In genomic region chr9:69190086-69190865, GRCh38 we compare ENCODE assay signal across 14 cellular contexts. TPM values are rescaled to one million over a fixed set of nuclear protein-coding genes. Genes with fewer than 3 reads are reported as not detected.
DNase-seq lines count a peak whose midpoint lies in the region; ATAC-seq and TF ChIP-seq lines count a peak whose summit lies in the region.
"Had no signal": no experiment of that assay in that cellular context is flagged by ENCODE, and none has a peak within 500 bp of the region (broad histone marks: within the 10 kb centered on the region; RNA-seq: fewer than 3 reads in every experiment).

No MANE protein-coding gene starts in this region.

- TF ChIP-seq CTCF in hepatocyte (IDR thresholded peaks at IDR 0.05; ENCODE audit: poor library complexity) (no peak), prostate gland (IDR thresholded peaks at IDR 0.05) (no peak)

- peaks cover 10% of the 10 kb centered on the region for H4K20me1 ChIP-seq in hepatocyte (ENCODE audit: insufficient read depth, poor library complexity, severe bottlenecking)

- H3K4me1 ChIP-seq in hepatocyte (ENCODE audit: insufficient read depth) (peaks cover 61% of the 10 kb centered on the region), prostate gland (replicated peaks) (no peaks in the 10 kb centered on the region)

- intact Hi-C loops in prostate gland (cut with DNase I): no loop called here

- H3K36me3 ChIP-seq in hepatocyte (replicated peaks; ENCODE audit: insufficient read depth, low read depth): no peaks in the 10 kb centered on the region
- no peaks in the 10 kb centered on the region for H3K36me3 ChIP-seq in prostate gland
- H3K36me3 ChIP-seq: esophagus squamous epithelium, SJCRH30 had no signal

- peaks cover 84% of the 10 kb centered on the region for H3K79me2 ChIP-seq in hepatocyte

- H3K4me2 ChIP-seq in hepatocyte: peak overlapping the region; percentile 22

- H3K27me3 ChIP-seq in hepatocyte: no peaks in the 10 kb centered on the region
- H3K27me3 ChIP-seq in prostate gland (replicated peaks; ENCODE audit: insufficient read depth): no peaks in the 10 kb centered on the region
- H3K27me3 ChIP-seq: esophagus squamous epithelium, SJCRH30 had no signal

- ATAC-seq in GM18520 (IDR thresholded peaks at IDR 0.05; ENCODE audit: unreplicated experiment) (peak; percentile 70), GM21723 (IDR thresholded peaks at IDR 0.05; ENCODE audit: unreplicated experiment) (peak; percentile 60), HG03378 (IDR thresholded peaks at IDR 0.05; ENCODE audit: unreplicated experiment) (peak; percentile 66)
- ATAC-seq: activated CD8-positive, alpha-beta T cell treated with anti-CD3 and anti-CD28 coated beads, Interleukin-2, amount 10 ng/mL, durations not matched to agents 7 days and 5 days; left ventricle myocardium superior had no signal

- H3K9me3 ChIP-seq in hepatocyte (ENCODE audit: low read depth): no peaks in the 10 kb centered on the region
- no peaks in the 10 kb centered on the region for H3K9me3 ChIP-seq in prostate gland
- H3K9me3 ChIP-seq: esophagus squamous epithelium, SJCRH30 had no signal

- H3K4me3 ChIP-seq in hepatocyte (no peak overlapping the region), prostate gland (no peak overlapping the region)
- H3K4me3 ChIP-seq: esophagus squamous epithelium, SJCRH30 had no signal

- 55% methylated on average over 5 of the region's 5 CpGs for WGBS in hepatocyte (ENCODE audit: low lambda C conversion rate, missing lambda C conversion rate)
- WGBS in prostate gland: 65% methylated on average over 5 of the region's 5 CpGs

- no peak for DNase-seq in hepatocyte (ENCODE audit: low spot score)
- DNase-seq in NCI-H2171 (lab: John Stamatoyannopoulos, UW): no peak
- DNase-seq in prostate gland (ENCODE audit: low spot score): no peak
- no peak for DNase-seq in NCI-H2107 treated with DMSO at 0.1 percent for 48 hours (lab: John Stamatoyannopoulos, UW; ENCODE audit: unreplicated experiment)
- DNase-seq in occipital lobe (lab: John Stamatoyannopoulos, UW): no peak
- DNase-seq: activated CD8-positive, alpha-beta T cell treated with anti-CD3 and anti-CD28 coated beads, Interleukin-2, amount 10 ng/mL, durations not matched to agents 7 days and 5 days; esophagus squamous epithelium; H7; left ventricle myocardium superior; NCI-H1105 treated with DMSO at 0.1 percent for 48 hours; SJCRH30 had no signal

- no peaks in the 10 kb centered on the region for H3K9me2 ChIP-seq in hepatocyte (replicated peaks; ENCODE audit: insufficient read depth)

- TF ChIP-seq POLR2A in prostate gland (IDR thresholded peaks at IDR 0.05): no peak

- H3K27ac ChIP-seq in hepatocyte (no peak overlapping the region), prostate gland (no peak overlapping the region)
- H3K27ac ChIP-seq: esophagus squamous epithelium, SJCRH30 had no signal

- no peak overlapping the region for H2AFZ ChIP-seq in hepatocyte

RNA-seq across cellular contexts. Expression of gene TJP2, which starts 16.2 kb away (rescaled TPM):
- 126 and 131 TPM in 2 replicates for total RNA-seq in hepatocyte
- 67.2 and 69.9 TPM in 2 replicates for polyA plus RNA-seq in hepatocyte
- 100 to 1,000 TPM; 117 to 166 TPM for total RNA-seq in prostate gland
- 4.5 TPM for total RNA-seq in occipital lobe

Comparison
In these comparisons a context has a peak if more than half of its experiments do, and no peak if none do; other contexts are left out.
1. RNA of gene TJP2, which starts 16.2 kb away (total RNA-seq): 117 to 166 TPM in prostate gland and 126 to 131 TPM in hepatocyte; 4.5 TPM in occipital lobe (single experiment); every median in the first group is over 10 times any median in the second.
2. Peak in every context shown above with its lines, with median percentiles within 50 percentile points of each other: ATAC-seq.